ENCODE assay signal across 18 cellular contexts in genomic region chr4:118975487-118976192, GRCh38.
"Had no signal": no experiment of that assay in that cellular context is flagged by ENCODE, and none has a peak within 500 bp of the region (broad histone marks: within the 10 kb centered on the region; RNA-seq: fewer than 3 reads in every experiment).

No MANE protein-coding gene starts in this region.

- H3K4me1 Mint-ChIP-seq: activated CD4-positive, alpha-beta memory T cell treated with anti-CD3 and anti-CD28 coated beads, Interleukin-2, amount 10 ng/mL, durations not matched to agents 7 days and 5 days; immature natural killer cell; natural killer cell; WTC11 had no signal

- ATAC-seq: activated T-cell treated with anti-CD3 and anti-CD28 coated beads, Interleukin-2, amount 50 U/mL, for 4 hours; natural killer cell; WTC11 had no signal

- H3K36me3 Mint-ChIP-seq: activated naive CD4-positive, alpha-beta T cell treated with anti-CD3 and anti-CD28 coated beads, Interleukin-2, amount 50 U/mL, for 72 hours; immature natural killer cell; natural killer cell; WTC11 had no signal

- H3K4me3 Mint-ChIP-seq: activated CD4-positive, alpha-beta memory T cell treated with anti-CD3 and anti-CD28 coated beads, Interleukin-2, amount 10 ng/mL, durations not matched to agents 7 days and 5 days; activated T-cell treated with anti-CD3 and anti-CD28 coated beads, Interleukin-2, amount 50 U/mL, for 4 hours; immature natural killer cell; natural killer cell; WTC11 had no signal

- H3K27me3 Mint-ChIP-seq: activated CD4-positive, alpha-beta memory T cell treated with anti-CD3 and anti-CD28 coated beads, Interleukin-2, amount 10 ng/mL, durations not matched to agents 7 days and 5 days had no signal

- H3K27ac Mint-ChIP-seq: activated CD4-positive, alpha-beta memory T cell treated with anti-CD3 and anti-CD28 coated beads, Interleukin-2, amount 10 ng/mL, durations not matched to agents 7 days and 5 days; activated naive CD4-positive, alpha-beta T cell treated with anti-CD3 and anti-CD28 coated beads, Interleukin-2, amount 50 U/mL, for 72 hours; immature natural killer cell; natural killer cell; WTC11 had no signal

- H3K9me3 ChIP-seq: colonic mucosa, esophagus squamous epithelium, prostate gland, SJSA1, suprapubic skin had no signal

- DNase-seq: activated CD4-positive, alpha-beta memory T cell treated with anti-CD3 and anti-CD28 coated beads, Interleukin-2, amount 10 ng/mL, durations not matched to agents 7 days and 5 days; activated CD4-positive, alpha-beta T cell treated with anti-CD3 and anti-CD28 coated beads for 4 hours; activated effector memory CD4-positive, alpha-beta T cell treated with Interleukin-2 at 50 U/mL for 16 hours; activated T-cell treated with anti-CD3 and anti-CD28 coated beads, Interleukin-2, amount 50 U/mL, for 4 hours; central memory CD4-positive, alpha-beta T cell; colonic mucosa; esophagus squamous epithelium; head of caudate nucleus; immature natural killer cell; natural killer cell; stimulated activated CD4-positive, alpha-beta T cell treated with anti-CD3 and anti-CD28 coated beads, Interleukin-15, amount 100 ng/mL, for 24 hours; stimulated activated CD4-positive, alpha-beta T cell treated with anti-CD3 and anti-CD28 coated beads, Interleukin-4, amount 100 ng/mL, for 24 hours; stimulated activated naive CD4-positive, alpha-beta T cell treated with Interleukin-2 at 50 U/mL for 16 hours had no signal

- H3K4me3 ChIP-seq: colonic mucosa, esophagus squamous epithelium, prostate gland, SJSA1, suprapubic skin had no signal

- H3K4me1 ChIP-seq: colonic mucosa, prostate gland, suprapubic skin had no signal

- H3K36me3 ChIP-seq: esophagus squamous epithelium, prostate gland, SJSA1, suprapubic skin had no signal

- H3K27me3 ChIP-seq: colonic mucosa, esophagus squamous epithelium, SJSA1, suprapubic skin had no signal

- H3K27ac ChIP-seq: colonic mucosa, prostate gland, SJSA1, suprapubic skin had no signal

- H3K9me3 Mint-ChIP-seq: activated CD4-positive, alpha-beta memory T cell treated with anti-CD3 and anti-CD28 coated beads, Interleukin-2, amount 10 ng/mL, durations not matched to agents 7 days and 5 days; activated naive CD4-positive, alpha-beta T cell treated with anti-CD3 and anti-CD28 coated beads, Interleukin-2, amount 50 U/mL, for 72 hours; activated T-cell treated with anti-CD3 and anti-CD28 coated beads, Interleukin-2, amount 50 U/mL, for 4 hours; immature natural killer cell; natural killer cell; WTC11 had no signal
